In genomic region chr2:73963385-73964120, GRCh38 we compare ENCODE assay signal across 8 cellular contexts. TPM values are rescaled to one million over a fixed set of nuclear protein-coding genes. Genes with fewer than 3 reads are reported as not detected.
DNase-seq lines count a peak whose midpoint lies in the region; ATAC-seq and TF ChIP-seq lines count a peak whose summit lies in the region.

No MANE protein-coding gene starts in this region.

- H3K27me3 ChIP-seq in endodermal cell (ENCODE audit: control insufficient read depth, insufficient read depth, low read length, poor library complexity, severe bottlenecking) = no peaks in the 10 kb centered on the region

- peaks cover 2% of the 10 kb centered on the region for H3K4me1 ChIP-seq in endodermal cell (ENCODE audit: control insufficient read depth, insufficient read depth, low read length)

- H3K4me3 ChIP-seq in endodermal cell (ENCODE audit: low read length) = no peak overlapping the region

- DNase-seq in activated naive CD4-positive, alpha-beta T cell treated with anti-CD3 and anti-CD28 coated beads for 36 hours = peak; percentile 70
- no peak for DNase-seq in activated naive CD4-positive, alpha-beta T cell treated with anti-CD3 and anti-CD28 coated beads, Interleukin-2, amount 10 ng/mL, durations not matched to agents 7 days and 5 days
- peak; percentile 71 for DNase-seq in activated CD8-positive, alpha-beta memory T cell treated with anti-CD3 and anti-CD28 coated beads, Interleukin-2, amount 50 U/mL, for 48 hours
- DNase-seq in stimulated activated naive CD8-positive, alpha-beta T cell treated with anti-CD3 and anti-CD28 coated beads, Interleukin-15, amount 100 ng/mL, for 72 hours = peak in 1 of 2 donors; percentile 45
- DNase-seq in endodermal cell (no peak), Kasumi-1 (lab: John Stamatoyannopoulos, UW) (no peak)

- H3K27ac Mint-ChIP-seq in activated naive CD4-positive, alpha-beta T cell treated with anti-CD3 and anti-CD28 coated beads for 36 hours = peak overlapping the region; percentile 69
- H3K27ac Mint-ChIP-seq in activated naive CD4-positive, alpha-beta T cell treated with anti-CD3 and anti-CD28 coated beads, Interleukin-2, amount 10 ng/mL, durations not matched to agents 7 days and 5 days = no peak overlapping the region
- H3K27ac Mint-ChIP-seq in stimulated activated naive CD8-positive, alpha-beta T cell treated with anti-CD3 and anti-CD28 coated beads, Interleukin-15, amount 100 ng/mL, for 72 hours = no peak overlapping the region
- no peak overlapping the region for H3K27ac Mint-ChIP-seq in endodermal cell

- H3K9me3 ChIP-seq in endodermal cell (ENCODE audit: control insufficient read depth, low read length) = peaks cover 8% of the 10 kb centered on the region

- peak overlapping the region; percentile 38 for H3K4me3 Mint-ChIP-seq in activated naive CD4-positive, alpha-beta T cell treated with anti-CD3 and anti-CD28 coated beads for 36 hours
- H3K4me3 Mint-ChIP-seq in activated naive CD4-positive, alpha-beta T cell treated with anti-CD3 and anti-CD28 coated beads, Interleukin-2, amount 10 ng/mL, durations not matched to agents 7 days and 5 days = no peak overlapping the region
- peak overlapping the region; percentile 19 to 30 for H3K4me3 Mint-ChIP-seq in stimulated activated naive CD8-positive, alpha-beta T cell treated with anti-CD3 and anti-CD28 coated beads, Interleukin-15, amount 100 ng/mL, for 72 hours
- no peak overlapping the region for H3K4me3 Mint-ChIP-seq in endodermal cell

- ATAC-seq in HG02885 (IDR thresholded peaks at IDR 0.05; ENCODE audit: poor library complexity, unreplicated experiment) (peak; percentile 76), GM21515 (IDR thresholded peaks at IDR 0.05; ENCODE audit: unreplicated experiment) (no peak)
- peak; percentile 96 for ATAC-seq in stimulated activated naive CD8-positive, alpha-beta T cell treated with anti-CD3 and anti-CD28 coated beads, Interleukin-15, amount 100 ng/mL, for 72 hours

- H3K36me3 ChIP-seq in endodermal cell (ENCODE audit: control insufficient read depth, insufficient read depth, low read length) = peaks cover 8% of the 10 kb centered on the region

- intact Hi-C loops in activated naive CD4-positive, alpha-beta T cell treated with anti-CD3 and anti-CD28 coated beads for 36 hours (cut with micrococcal nuclease) = loop anchor here (1.0 kb wide), 5 partner anchors 8 to 38 kb away; no protein-coding TSS in a partner anchor

- CTCF ChIA-PET in activated naive CD4-positive, alpha-beta T cell treated with anti-CD3 and anti-CD28 coated beads for 36 hours (lab: Charles Lee) = interaction anchor here (0.9 kb wide), 1 partner anchor 24 kb away, joined by 3 read pairs; no protein-coding TSS in a partner anchor
- CTCF ChIA-PET in activated naive CD4-positive, alpha-beta T cell treated with anti-CD3 and anti-CD28 coated beads, Interleukin-2, amount 10 ng/mL, durations not matched to agents 7 days and 5 days (lab: Charles Lee) = interaction anchor here (1.1 kb wide), 1 partner anchor 23 kb away, joined by 3 read pairs; no protein-coding TSS in a partner anchor

- H3K9ac ChIP-seq in endodermal cell (ENCODE audit: extremely low read depth, low read length, poor library complexity, severe bottlenecking) = no peak overlapping the region

- H3K36me3 Mint-ChIP-seq in activated naive CD4-positive, alpha-beta T cell treated with anti-CD3 and anti-CD28 coated beads for 36 hours (ENCODE audit: low read depth) = peaks cover 20% of the 10 kb centered on the region
- H3K36me3 Mint-ChIP-seq in activated naive CD4-positive, alpha-beta T cell treated with anti-CD3 and anti-CD28 coated beads, Interleukin-2, amount 10 ng/mL, durations not matched to agents 7 days and 5 days = peaks cover 21% of the 10 kb centered on the region
- H3K36me3 Mint-ChIP-seq in endodermal cell (ENCODE audit: low read depth) = peaks cover 16% of the 10 kb centered on the region

- TF ChIP-seq CTCF in endodermal cell (conservative IDR thresholded peaks at IDR 0.05) = no peak

- H3K4me1 Mint-ChIP-seq in activated naive CD4-positive, alpha-beta T cell treated with anti-CD3 and anti-CD28 coated beads for 36 hours (ENCODE audit: low read depth) = peaks cover 39% of the 10 kb centered on the region
- H3K4me1 Mint-ChIP-seq in activated naive CD4-positive, alpha-beta T cell treated with anti-CD3 and anti-CD28 coated beads, Interleukin-2, amount 10 ng/mL, durations not matched to agents 7 days and 5 days = peaks cover 36% of the 10 kb centered on the region
- peaks cover 49% of the 10 kb centered on the region for H3K4me1 Mint-ChIP-seq in stimulated activated naive CD8-positive, alpha-beta T cell treated with anti-CD3 and anti-CD28 coated beads, Interleukin-15, amount 100 ng/mL, for 72 hours
- H3K4me1 Mint-ChIP-seq in endodermal cell = peaks cover 18% of the 10 kb centered on the region

- WGBS in endodermal cell (ENCODE audit: insufficient coverage in 1 of 2, insufficient read length in 1 of 2), 2 experiments = 93 to 96% methylated on average over 13 of the region's 13 CpGs

- no peak overlapping the region for H3K27ac ChIP-seq in endodermal cell (ENCODE audit: low read depth, low read length)

- peaks cover 8% of the 10 kb centered on the region for H3K9me3 Mint-ChIP-seq in activated naive CD4-positive, alpha-beta T cell treated with anti-CD3 and anti-CD28 coated beads for 36 hours
- peaks cover 6% of the 10 kb centered on the region for H3K9me3 Mint-ChIP-seq in activated naive CD4-positive, alpha-beta T cell treated with anti-CD3 and anti-CD28 coated beads, Interleukin-2, amount 10 ng/mL, durations not matched to agents 7 days and 5 days
- H3K9me3 Mint-ChIP-seq in stimulated activated naive CD8-positive, alpha-beta T cell treated with anti-CD3 and anti-CD28 coated beads, Interleukin-15, amount 100 ng/mL, for 72 hours = peaks cover 5 to 11% of the 10 kb centered on the region in 2 donors
- H3K9me3 Mint-ChIP-seq in endodermal cell = peaks cover 5% of the 10 kb centered on the region

- H3K27me3 Mint-ChIP-seq in activated naive CD4-positive, alpha-beta T cell treated with anti-CD3 and anti-CD28 coated beads for 36 hours (ENCODE audit: low read depth) = no peaks in the 10 kb centered on the region
- no peaks in the 10 kb centered on the region for H3K27me3 Mint-ChIP-seq in activated naive CD4-positive, alpha-beta T cell treated with anti-CD3 and anti-CD28 coated beads, Interleukin-2, amount 10 ng/mL, durations not matched to agents 7 days and 5 days
- H3K27me3 Mint-ChIP-seq in stimulated activated naive CD8-positive, alpha-beta T cell treated with anti-CD3 and anti-CD28 coated beads, Interleukin-15, amount 100 ng/mL, for 72 hours = no peaks in the 10 kb centered on the region
- no peaks in the 10 kb centered on the region for H3K27me3 Mint-ChIP-seq in endodermal cell (ENCODE audit: insufficient read depth)

RNA-seq across cellular contexts. Expression of gene TET3, which starts 21.2 kb away (rescaled TPM):
- 10 to 100 TPM; 14.4 to 15.2 TPM for total RNA-seq in activated naive CD4-positive, alpha-beta T cell treated with anti-CD3 and anti-CD28 coated beads for 36 hours
- 10 to 100 TPM; 23.5 to 26.3 TPM for total RNA-seq in endodermal cell
- polyA plus RNA-seq in endodermal cell (2013, experiment 1 of 2) = 12.5 TPM
- polyA plus RNA-seq in endodermal cell (2013, experiment 2 of 2) = 12.4 TPM

RNA-seq across cellular contexts. Expression of gene DGUOK, which starts 36.9 kb away (rescaled TPM):
- total RNA-seq in activated naive CD4-positive, alpha-beta T cell treated with anti-CD3 and anti-CD28 coated beads for 36 hours = 100 to 1,000 TPM; 112 to 115 TPM
- total RNA-seq in endodermal cell = 10 to 100 TPM; 61.1 to 85.2 TPM
- 121 TPM for polyA plus RNA-seq in endodermal cell (2013, experiment 1 of 2)
- 111 TPM for polyA plus RNA-seq in endodermal cell (2013, experiment 2 of 2)

Comparison
In these comparisons a context has a peak if more than half of its experiments do, and no peak if none do; other contexts are left out.
1. DNase-seq: peak in activated naive CD4-positive, alpha-beta T cell treated with anti-CD3 and anti-CD28 coated beads for 36 hours (single experiment) and activated CD8-positive, alpha-beta memory T cell treated with anti-CD3 and anti-CD28 coated beads, Interleukin-2, amount 50 U/mL, for 48 hours (single experiment); none in activated naive CD4-positive, alpha-beta T cell treated with anti-CD3 and anti-CD28 coated beads, Interleukin-2, amount 10 ng/mL, durations not matched to agents 7 days and 5 days (single experiment), endodermal cell (single experiment) and Kasumi-1 (0 of 2).
2. H3K4me3 Mint-ChIP-seq: peak in activated naive CD4-positive, alpha-beta T cell treated with anti-CD3 and anti-CD28 coated beads for 36 hours (single experiment) and stimulated activated naive CD8-positive, alpha-beta T cell treated with anti-CD3 and anti-CD28 coated beads, Interleukin-15, amount 100 ng/mL, for 72 hours (2 of 2); none in activated naive CD4-positive, alpha-beta T cell treated with anti-CD3 and anti-CD28 coated beads, Interleukin-2, amount 10 ng/mL, durations not matched to agents 7 days and 5 days (single experiment) and endodermal cell (single experiment).